Comparison of ENCODE assay signal across 17 cellular contexts in genomic region chr15:87589134-87589533, GRCh38.
DNase-seq lines count a peak whose midpoint lies in the region; ATAC-seq and TF ChIP-seq lines count a peak whose summit lies in the region.
"Had no signal": no experiment of that assay in that cellular context is flagged by ENCODE, and none has a peak within 500 bp of the region (broad histone marks: within the 10 kb centered on the region; RNA-seq: fewer than 3 reads in every experiment).

No MANE protein-coding gene starts in this region.

- H3K27ac ChIP-seq in right lobe of liver (no peak overlapping the region), testis (no peak overlapping the region)

- DNase-seq in amniotic epithelial cell (ENCODE audit: low read depth), result peak; percentile 63
- peak; percentile 30 for DNase-seq in fibroblast of pulmonary artery (ENCODE audit: low read depth)
- DNase-seq in right lobe of liver, result no peak
- peak; percentile 28 for DNase-seq in testis
- DNase-seq in stimulated activated naive CD8-positive, alpha-beta T cell treated with anti-CD3 and anti-CD28 coated beads, Interleukin-15, Interleukin-2, amounts not matched to agents 100 U/mL and 50 U/mL, for 24 hours, result no peak
- no peak for DNase-seq in activated T-helper 2 cell treated with anti-CD3 and anti-CD28 coated beads, Interferon-gamma antibody, Interleukin-2, Interleukin-4, amounts not matched to agents 10 μg/mL and 5 μg/mL and 100 μg/mL, durations not matched to agents 14 hours and 24 hours and 36 hours (ENCODE audit: low spot score)
- DNase-seq: C1 segment of cervical spinal cord; Calu3; CD4-positive, alpha-beta memory T cell; COR-L47; DMS53; DMS79 treated with DMSO at 0.1 percent for 48 hours; GF-D8; GOT3; HFFc6 had no signal

- H3K4me1 ChIP-seq in right lobe of liver (no peaks in the 10 kb centered on the region), testis (peaks cover 6% of the 10 kb centered on the region)
- H3K4me1 ChIP-seq: HAP-1 had no signal

- TF ChIP-seq CTCF in fibroblast of pulmonary artery (IDR thresholded peaks at IDR 0.05; ENCODE audit: low read length, missing control alignments) (no peak), right lobe of liver (IDR thresholded peaks at IDR 0.05) (no peak), testis (IDR thresholded peaks at IDR 0.05) (no peak)

- intact Hi-C loops in right lobe of liver (cut with DNase I) (no loop called here), testis (cut with DNase I; ENCODE audit: low total_unique reads) (no loop called here)
- intact Hi-C loops in activated T-helper 2 cell treated with anti-CD3 and anti-CD28 coated beads, Interferon-gamma antibody, Interleukin-2, Interleukin-4, amounts not matched to agents 10 μg/mL and 5 μg/mL and 100 μg/mL, durations not matched to agents 14 hours and 24 hours and 36 hours (cut with micrococcal nuclease), result no loop called here

- H3K27ac Mint-ChIP-seq in activated T-helper 2 cell treated with anti-CD3 and anti-CD28 coated beads, Interferon-gamma antibody, Interleukin-2, Interleukin-4, amounts not matched to agents 10 μg/mL and 5 μg/mL and 100 μg/mL, durations not matched to agents 14 hours and 24 hours and 36 hours, result no peak overlapping the region
- H3K27ac Mint-ChIP-seq: CD4-positive, alpha-beta memory T cell; HFFc6 had no signal

- H3K4me1 Mint-ChIP-seq in activated T-helper 2 cell treated with anti-CD3 and anti-CD28 coated beads, Interferon-gamma antibody, Interleukin-2, Interleukin-4, amounts not matched to agents 10 μg/mL and 5 μg/mL and 100 μg/mL, durations not matched to agents 14 hours and 24 hours and 36 hours (ENCODE audit: low read depth), result peaks cover 4% of the 10 kb centered on the region

- WGBS in right lobe of liver (ENCODE audit: insufficient coverage, low coverage, low lambda C conversion rate, missing lambda C conversion rate), result 34% methylated on average over 2 of the region's 2 CpGs
- WGBS in testis, 2 donors, result 17 to 27% methylated on average over 2 of the region's 2 CpGs

- H3K9me3 ChIP-seq in right lobe of liver (no peaks in the 10 kb centered on the region), testis (no peaks in the 10 kb centered on the region)

- no peaks in the 10 kb centered on the region for H3K27me3 ChIP-seq in right lobe of liver
- no peaks in the 10 kb centered on the region for H3K27me3 ChIP-seq in testis

- H3K27me3 Mint-ChIP-seq in activated T-helper 2 cell treated with anti-CD3 and anti-CD28 coated beads, Interferon-gamma antibody, Interleukin-2, Interleukin-4, amounts not matched to agents 10 μg/mL and 5 μg/mL and 100 μg/mL, durations not matched to agents 14 hours and 24 hours and 36 hours (ENCODE audit: low read depth), result no peaks in the 10 kb centered on the region
- H3K27me3 Mint-ChIP-seq: CD4-positive, alpha-beta memory T cell had no signal

- no peak for TF ChIP-seq POLR2A in right lobe of liver (IDR thresholded peaks at IDR 0.05)
- no peak for TF ChIP-seq POLR2A in testis (IDR thresholded peaks at IDR 0.05)

- no peak overlapping the region for H3K4me3 ChIP-seq in fibroblast of pulmonary artery (replicated peaks; ENCODE audit: low read depth, low read length)
- no peak overlapping the region for H3K4me3 ChIP-seq in right lobe of liver
- no peak overlapping the region for H3K4me3 ChIP-seq in testis
- H3K4me3 ChIP-seq: HAP-1 had no signal

- H3K4me3 Mint-ChIP-seq in activated T-helper 2 cell treated with anti-CD3 and anti-CD28 coated beads, Interferon-gamma antibody, Interleukin-2, Interleukin-4, amounts not matched to agents 10 μg/mL and 5 μg/mL and 100 μg/mL, durations not matched to agents 14 hours and 24 hours and 36 hours (ENCODE audit: low read depth), result no peak overlapping the region
- H3K4me3 Mint-ChIP-seq: CD4-positive, alpha-beta memory T cell; HFFc6 had no signal

- peak; percentile 33 to 76 (median 51) for ATAC-seq in right lobe of liver
- no peak for ATAC-seq in GM18873 (IDR thresholded peaks at IDR 0.05; ENCODE audit: low FRiP score, unreplicated experiment)
- no peak for ATAC-seq in stimulated activated naive CD8-positive, alpha-beta T cell treated with anti-CD3 and anti-CD28 coated beads, Interleukin-15, Interleukin-2, amounts not matched to agents 100 U/mL and 50 U/mL, for 24 hours

- no peaks in the 10 kb centered on the region for H3K36me3 ChIP-seq in right lobe of liver
- H3K36me3 ChIP-seq in testis (ENCODE audit: low read depth, missing control alignments), result no peaks in the 10 kb centered on the region
- H3K36me3 ChIP-seq: HAP-1 had no signal

- H3K36me3 Mint-ChIP-seq in activated T-helper 2 cell treated with anti-CD3 and anti-CD28 coated beads, Interferon-gamma antibody, Interleukin-2, Interleukin-4, amounts not matched to agents 10 μg/mL and 5 μg/mL and 100 μg/mL, durations not matched to agents 14 hours and 24 hours and 36 hours (ENCODE audit: low read depth), result no peaks in the 10 kb centered on the region
- H3K36me3 Mint-ChIP-seq: CD4-positive, alpha-beta memory T cell had no signal

- peaks cover 5% of the 10 kb centered on the region for H3K9me3 Mint-ChIP-seq in activated T-helper 2 cell treated with anti-CD3 and anti-CD28 coated beads, Interferon-gamma antibody, Interleukin-2, Interleukin-4, amounts not matched to agents 10 μg/mL and 5 μg/mL and 100 μg/mL, durations not matched to agents 14 hours and 24 hours and 36 hours
- H3K9me3 Mint-ChIP-seq: HFFc6 had no signal

Comparison
In these comparisons a context has a peak if more than half of its experiments do, and no peak if none do; other contexts are left out.
1. DNase-seq: peak in amniotic epithelial cell (single experiment), fibroblast of pulmonary artery (single experiment) and testis (single experiment); none in right lobe of liver (0 of 3), stimulated activated naive CD8-positive, alpha-beta T cell treated with anti-CD3 and anti-CD28 coated beads, Interleukin-15, Interleukin-2, amounts not matched to agents 100 U/mL and 50 U/mL, for 24 hours (single experiment) and activated T-helper 2 cell treated with anti-CD3 and anti-CD28 coated beads, Interferon-gamma antibody, Interleukin-2, Interleukin-4, amounts not matched to agents 10 μg/mL and 5 μg/mL and 100 μg/mL, durations not matched to agents 14 hours and 24 hours and 36 hours (single experiment).
2. ATAC-seq: peak in right lobe of liver (4 of 4); none in GM18873 (single experiment) and stimulated activated naive CD8-positive, alpha-beta T cell treated with anti-CD3 and anti-CD28 coated beads, Interleukin-15, Interleukin-2, amounts not matched to agents 100 U/mL and 50 U/mL, for 24 hours (single experiment).